In genomic region chr11:118411523-118411922, GRCh38 we compare ENCODE assay signal across 23 cellular contexts. TPM values are rescaled to one million over a fixed set of nuclear protein-coding genes. Genes with fewer than 3 reads are reported as not detected.
DNase-seq lines count a peak whose midpoint lies in the region; ATAC-seq and TF ChIP-seq lines count a peak whose summit lies in the region.
"Had no signal": no experiment of that assay in that cellular context is flagged by ENCODE, and none has a peak within 500 bp of the region (broad histone marks: within the 10 kb centered on the region; RNA-seq: fewer than 3 reads in every experiment).

No MANE protein-coding gene starts in this region.

- no peak overlapping the region for H2AK5ac ChIP-seq in trophoblast cell (ENCODE audit: low read length)

- H3K36me3 ChIP-seq in DOHH2 (ENCODE audit: control insufficient read depth, low read length): peaks cover 56% of the 10 kb centered on the region
- H3K36me3 ChIP-seq in trophoblast cell (ENCODE audit: control insufficient read depth in 1 of 2, insufficient read depth in 2 of 2, low read length in 2 of 2): peaks cover 6 to 10% of the 10 kb centered on the region in 2 experiments

- TF ChIP-seq CTCF in DOHH2 (IDR thresholded peaks at IDR 0.05; ENCODE audit: low read depth, low read length, poor library complexity, severe bottlenecking): no peak

- no peak overlapping the region for H3K4me3 Mint-ChIP-seq in activated CD4-positive, alpha-beta memory T cell treated with anti-CD3 and anti-CD28 coated beads for 36 hours
- no peak overlapping the region for H3K4me3 Mint-ChIP-seq in activated CD4-positive, alpha-beta memory T cell treated with anti-CD3 and anti-CD28 coated beads, Interleukin-2, amount 10 ng/mL, durations not matched to agents 7 days and 5 days
- H3K4me3 Mint-ChIP-seq in activated T-helper 17 cell treated with anti-CD3 and anti-CD28 coated beads, Interleukin-2, amount 50 U/mL, for 72 hours: no peak overlapping the region
- H3K4me3 Mint-ChIP-seq: CD4-positive, alpha-beta T cell; GM23338 had no signal

- H3K9me3 Mint-ChIP-seq in activated CD4-positive, alpha-beta memory T cell treated with anti-CD3 and anti-CD28 coated beads for 36 hours: no peaks in the 10 kb centered on the region
- H3K9me3 Mint-ChIP-seq in activated CD4-positive, alpha-beta memory T cell treated with anti-CD3 and anti-CD28 coated beads, Interleukin-2, amount 10 ng/mL, durations not matched to agents 7 days and 5 days: no peaks in the 10 kb centered on the region
- no peaks in the 10 kb centered on the region for H3K9me3 Mint-ChIP-seq in activated T-helper 17 cell treated with anti-CD3 and anti-CD28 coated beads, Interleukin-2, amount 50 U/mL, for 72 hours
- H3K9me3 Mint-ChIP-seq: CD4-positive, alpha-beta T cell; GM23338 had no signal

- WGBS in trophoblast cell (ENCODE audit: extremely low coverage, insufficient coverage, insufficient read length): no CpG with 5 or more reads among the region's 3 CpGs

- no peak overlapping the region for H3K9ac ChIP-seq in trophoblast cell (ENCODE audit: low read length)
- H3K9ac ChIP-seq: SK-N-SH had no signal

- H3K27me3 Mint-ChIP-seq in activated CD4-positive, alpha-beta memory T cell treated with anti-CD3 and anti-CD28 coated beads for 36 hours: no peaks in the 10 kb centered on the region
- H3K27me3 Mint-ChIP-seq in activated CD4-positive, alpha-beta memory T cell treated with anti-CD3 and anti-CD28 coated beads, Interleukin-2, amount 10 ng/mL, durations not matched to agents 7 days and 5 days: no peaks in the 10 kb centered on the region
- no peaks in the 10 kb centered on the region for H3K27me3 Mint-ChIP-seq in activated T-helper 17 cell treated with anti-CD3 and anti-CD28 coated beads, Interleukin-2, amount 50 U/mL, for 72 hours
- H3K27me3 Mint-ChIP-seq: CD4-positive, alpha-beta T cell had no signal

- peaks cover 16% of the 10 kb centered on the region for H3K4me1 Mint-ChIP-seq in activated CD4-positive, alpha-beta memory T cell treated with anti-CD3 and anti-CD28 coated beads for 36 hours (ENCODE audit: low read depth)
- H3K4me1 Mint-ChIP-seq in activated CD4-positive, alpha-beta memory T cell treated with anti-CD3 and anti-CD28 coated beads, Interleukin-2, amount 10 ng/mL, durations not matched to agents 7 days and 5 days: peaks cover 9% of the 10 kb centered on the region
- H3K4me1 Mint-ChIP-seq in activated T-helper 17 cell treated with anti-CD3 and anti-CD28 coated beads, Interleukin-2, amount 50 U/mL, for 72 hours: peaks cover 5% of the 10 kb centered on the region
- H3K4me1 Mint-ChIP-seq: GM23338 had no signal

- H2BK120ac ChIP-seq in trophoblast cell (ENCODE audit: insufficient read depth, low read length, poor library complexity): no peak overlapping the region

- H3K4me3 ChIP-seq in DOHH2 (ENCODE audit: low read length) (no peak overlapping the region), trophoblast cell (ENCODE audit: low read depth, low read length) (no peak overlapping the region)
- H3K4me3 ChIP-seq: GM23338 had no signal

- H2BK12ac ChIP-seq in trophoblast cell (ENCODE audit: low read length): no peak overlapping the region

- POLR2A ChIA-PET in activated CD4-positive, alpha-beta memory T cell treated with anti-CD3 and anti-CD28 coated beads for 36 hours (lab: Charles Lee): no interaction called here
- POLR2A ChIA-PET in activated CD4-positive, alpha-beta memory T cell treated with anti-CD3 and anti-CD28 coated beads, Interleukin-2, amount 10 ng/mL, durations not matched to agents 7 days and 5 days (lab: Charles Lee): no interaction called here

- no peaks in the 10 kb centered on the region for H3K9me2 ChIP-seq in DOHH2 (replicated peaks; ENCODE audit: control insufficient read depth, low read length)
- H3K9me2 ChIP-seq: SK-N-SH had no signal

- H2BK5ac ChIP-seq in trophoblast cell (ENCODE audit: low read depth, low read length, poor library complexity): no peak overlapping the region

- H3K14ac ChIP-seq in trophoblast cell (ENCODE audit: low read length): no peak overlapping the region

- peak overlapping the region; percentile 40 for H3K23ac ChIP-seq in trophoblast cell (ENCODE audit: low read length)

- 0 out of 2 replicates have a peak, but pooled peaks cover 3% of the 10 kb centered on the region for H4K20me1 ChIP-seq in DOHH2 (ENCODE audit: control insufficient read depth, insufficient read depth, low read depth, low read length)

- peaks cover 19% of the 10 kb centered on the region for H3K36me3 Mint-ChIP-seq in activated CD4-positive, alpha-beta memory T cell treated with anti-CD3 and anti-CD28 coated beads for 36 hours
- H3K36me3 Mint-ChIP-seq in activated CD4-positive, alpha-beta memory T cell treated with anti-CD3 and anti-CD28 coated beads, Interleukin-2, amount 10 ng/mL, durations not matched to agents 7 days and 5 days (ENCODE audit: low read depth): peaks cover 41% of the 10 kb centered on the region
- peaks cover 42% of the 10 kb centered on the region for H3K36me3 Mint-ChIP-seq in activated T-helper 17 cell treated with anti-CD3 and anti-CD28 coated beads, Interleukin-2, amount 50 U/mL, for 72 hours (ENCODE audit: low read depth)

- H3K18ac ChIP-seq in trophoblast cell (ENCODE audit: low read length): no peak overlapping the region

- intact Hi-C loops in activated CD4-positive, alpha-beta memory T cell treated with anti-CD3 and anti-CD28 coated beads for 36 hours (cut with micrococcal nuclease): no loop called here

- H4K12ac ChIP-seq in trophoblast cell (ENCODE audit: low read depth, low read length): no peak overlapping the region

- H3K27me3 ChIP-seq in DOHH2 (ENCODE audit: control insufficient read depth, low read length) (no peaks in the 10 kb centered on the region), trophoblast cell (ENCODE audit: insufficient read depth, low read length) (no peaks in the 10 kb centered on the region)

- H3K9me3 ChIP-seq in DOHH2 (ENCODE audit: control insufficient read depth, insufficient read depth, low read length) (no peaks in the 10 kb centered on the region), trophoblast cell (ENCODE audit: insufficient read depth, low read depth, low read length) (no peaks in the 10 kb centered on the region)
- H3K9me3 ChIP-seq: SK-N-SH had no signal

- no peak overlapping the region for H4K91ac ChIP-seq in trophoblast cell (ENCODE audit: low read depth, low read length)

- H3K79me2 ChIP-seq in DOHH2 (ENCODE audit: control insufficient read depth, low read length): peaks cover 33% of the 10 kb centered on the region
- H3K79me2 ChIP-seq in trophoblast cell (ENCODE audit: control insufficient read depth, insufficient read depth, low read length, poor library complexity): no peaks in the 10 kb centered on the region

- H3K79me1 ChIP-seq in trophoblast cell (ENCODE audit: low read length): no peaks in the 10 kb centered on the region

- peaks cover 79% of the 10 kb centered on the region for H3K4me1 ChIP-seq in DOHH2 (ENCODE audit: control insufficient read depth, low read length)
- H3K4me1 ChIP-seq in trophoblast cell (ENCODE audit: control insufficient read depth in 1 of 2, insufficient read depth in 2 of 2, low read length in 2 of 2): no peaks in the 10 kb centered on the region

- DNase-seq in activated CD4-positive, alpha-beta memory T cell treated with anti-CD3 and anti-CD28 coated beads for 36 hours: no peak
- DNase-seq in activated CD4-positive, alpha-beta memory T cell treated with anti-CD3 and anti-CD28 coated beads, Interleukin-2, amount 10 ng/mL, durations not matched to agents 7 days and 5 days: no peak
- DNase-seq in trophoblast cell: no peak
- DNase-seq in NCI-H1092 treated with DMSO at 0.1 percent for 48 hours (lab: John Stamatoyannopoulos, UW): no peak
- DNase-seq in A172 (ENCODE audit: low spot score): no peak
- DNase-seq: CD4-positive, alpha-beta T cell; DMS153; EL; HCEC 1CT; MM.1S; NCI-H1092; NCI-H2081; NCI-H2171 treated with DMSO at 0.1 percent for 48 hours; NCI-H774; OCI-M1; RPMI8226; SHP77 treated with DMSO at 0.1 percent for 48 hours; SK-N-SH had no signal

- H2AFZ ChIP-seq in trophoblast cell (ENCODE audit: insufficient read depth, low read length, poor library complexity): no peak overlapping the region
- H2AFZ ChIP-seq: GM23338 had no signal

- H3F3A ChIP-seq in DOHH2 (ENCODE audit: control insufficient read depth, insufficient read depth): peaks cover 29% of the 10 kb centered on the region

- CTCF ChIA-PET in activated CD4-positive, alpha-beta memory T cell treated with anti-CD3 and anti-CD28 coated beads for 36 hours (lab: Charles Lee): interaction anchor here (1.5 kb wide), 1 partner anchor 77 kb away, joined by 7 read pairs; no protein-coding TSS in a partner anchor
- CTCF ChIA-PET in activated CD4-positive, alpha-beta memory T cell treated with anti-CD3 and anti-CD28 coated beads, Interleukin-2, amount 10 ng/mL, durations not matched to agents 7 days and 5 days (lab: Charles Lee): interaction anchor here (0.5 to 0.9 kb wide), 2 partner anchors 77 to 201 kb away, joined by 4 read pairs; no protein-coding TSS in a partner anchor

- no peak overlapping the region for H3K4ac ChIP-seq in trophoblast cell (ENCODE audit: low read depth, low read length)

- H3K27ac ChIP-seq in DOHH2 (ENCODE audit: low read depth, low read length) (peak overlapping the region; percentile 20), trophoblast cell (ENCODE audit: low read depth, low read length) (no peak overlapping the region)
- H3K27ac ChIP-seq: 22Rv1 had no signal

- H4K8ac ChIP-seq in trophoblast cell (ENCODE audit: low read depth, low read length): no peak overlapping the region

- peak; percentile 43 for ATAC-seq in activated T-helper 17 cell treated with anti-CD3 and anti-CD28 coated beads, Interleukin-2, amount 50 U/mL, for 72 hours (replicated peaks)
- ATAC-seq in esophagus mucosa: no peak
- ATAC-seq: GM23338 had no signal

- H3K4me2 ChIP-seq in DOHH2 (ENCODE audit: low read length): peak overlapping the region; percentile 15; the same call in 1 of the 2 replicates
- no peak overlapping the region for H3K4me2 ChIP-seq in trophoblast cell (ENCODE audit: low read length)
- H3K4me2 ChIP-seq: GM23338, SK-N-SH had no signal

- H3K27ac Mint-ChIP-seq in activated CD4-positive, alpha-beta memory T cell treated with anti-CD3 and anti-CD28 coated beads for 36 hours: peak overlapping the region; percentile 18
- no peak overlapping the region for H3K27ac Mint-ChIP-seq in activated CD4-positive, alpha-beta memory T cell treated with anti-CD3 and anti-CD28 coated beads, Interleukin-2, amount 10 ng/mL, durations not matched to agents 7 days and 5 days
- H3K27ac Mint-ChIP-seq in activated T-helper 17 cell treated with anti-CD3 and anti-CD28 coated beads, Interleukin-2, amount 50 U/mL, for 72 hours: no peak overlapping the region
- H3K27ac Mint-ChIP-seq: CD4-positive, alpha-beta T cell; GM23338 had no signal

RNA-seq across cellular contexts. Expression of gene ATP5MG, which starts 10.1 kb away (rescaled TPM):
- 100 to 1,000 TPM; 298 to 306 TPM for total RNA-seq in activated CD4-positive, alpha-beta memory T cell treated with anti-CD3 and anti-CD28 coated beads for 36 hours
- 100 to 1,000 TPM; 251 to 260 TPM for total RNA-seq in activated CD4-positive, alpha-beta memory T cell treated with anti-CD3 and anti-CD28 coated beads, Interleukin-2, amount 10 ng/mL, durations not matched to agents 7 days and 5 days
- 100 to 1,000 TPM; 155 to 275 TPM for total RNA-seq in activated T-helper 17 cell treated with anti-CD3 and anti-CD28 coated beads, Interleukin-2, amount 50 U/mL, for 72 hours
- polyA plus RNA-seq in trophoblast cell (2013): 594 and 614 TPM in 2 replicates
- 186 TPM for total RNA-seq in esophagus mucosa
- 49.2 and 49.7 TPM in 2 replicates for total RNA-seq in A172 (2014; rRNA removed; shearing (Covaris generic))

RNA-seq across cellular contexts. Expression of gene KMT2A, which starts 24.8 kb away (rescaled TPM):
- 10 to 100 TPM; 61.5 to 72.4 TPM for total RNA-seq in activated CD4-positive, alpha-beta memory T cell treated with anti-CD3 and anti-CD28 coated beads for 36 hours
- total RNA-seq in activated CD4-positive, alpha-beta memory T cell treated with anti-CD3 and anti-CD28 coated beads, Interleukin-2, amount 10 ng/mL, durations not matched to agents 7 days and 5 days: 100 to 1,000 TPM in 1 of 2 experiments, 10 to 100 TPM in 1; 94.6 to 102 TPM
- total RNA-seq in activated T-helper 17 cell treated with anti-CD3 and anti-CD28 coated beads, Interleukin-2, amount 50 U/mL, for 72 hours: 100 to 1,000 TPM in 1 of 2 donors, 10 to 100 TPM in 1; 81.6 to 118 TPM
- 8.9 and 9.1 TPM in 2 replicates for polyA plus RNA-seq in trophoblast cell (2013)
- total RNA-seq in esophagus mucosa: 25.6 TPM
- total RNA-seq in A172 (2014; rRNA removed; shearing (Covaris generic)): 15.2 and 19.1 TPM in 2 replicates

RNA-seq across cellular contexts. Expression of gene UBE4A, which starts 52.1 kb away (rescaled TPM):
- 10 to 100 TPM; 39.1 to 40.4 TPM for total RNA-seq in activated CD4-positive, alpha-beta memory T cell treated with anti-CD3 and anti-CD28 coated beads for 36 hours
- 10 to 100 TPM; 42.1 to 44.1 TPM for total RNA-seq in activated CD4-positive, alpha-beta memory T cell treated with anti-CD3 and anti-CD28 coated beads, Interleukin-2, amount 10 ng/mL, durations not matched to agents 7 days and 5 days
- 10 to 100 TPM; 40.9 to 48.3 TPM for total RNA-seq in activated T-helper 17 cell treated with anti-CD3 and anti-CD28 coated beads, Interleukin-2, amount 50 U/mL, for 72 hours
- 26.0 and 26.1 TPM in 2 replicates for polyA plus RNA-seq in trophoblast cell (2013)
- total RNA-seq in esophagus mucosa: 23.6 TPM
- total RNA-seq in A172 (2014; rRNA removed; shearing (Covaris generic)): 24.8 and 25.4 TPM in 2 replicates
